ENCODE assay signal across 1 cellular context in the genomic region with DNA sequence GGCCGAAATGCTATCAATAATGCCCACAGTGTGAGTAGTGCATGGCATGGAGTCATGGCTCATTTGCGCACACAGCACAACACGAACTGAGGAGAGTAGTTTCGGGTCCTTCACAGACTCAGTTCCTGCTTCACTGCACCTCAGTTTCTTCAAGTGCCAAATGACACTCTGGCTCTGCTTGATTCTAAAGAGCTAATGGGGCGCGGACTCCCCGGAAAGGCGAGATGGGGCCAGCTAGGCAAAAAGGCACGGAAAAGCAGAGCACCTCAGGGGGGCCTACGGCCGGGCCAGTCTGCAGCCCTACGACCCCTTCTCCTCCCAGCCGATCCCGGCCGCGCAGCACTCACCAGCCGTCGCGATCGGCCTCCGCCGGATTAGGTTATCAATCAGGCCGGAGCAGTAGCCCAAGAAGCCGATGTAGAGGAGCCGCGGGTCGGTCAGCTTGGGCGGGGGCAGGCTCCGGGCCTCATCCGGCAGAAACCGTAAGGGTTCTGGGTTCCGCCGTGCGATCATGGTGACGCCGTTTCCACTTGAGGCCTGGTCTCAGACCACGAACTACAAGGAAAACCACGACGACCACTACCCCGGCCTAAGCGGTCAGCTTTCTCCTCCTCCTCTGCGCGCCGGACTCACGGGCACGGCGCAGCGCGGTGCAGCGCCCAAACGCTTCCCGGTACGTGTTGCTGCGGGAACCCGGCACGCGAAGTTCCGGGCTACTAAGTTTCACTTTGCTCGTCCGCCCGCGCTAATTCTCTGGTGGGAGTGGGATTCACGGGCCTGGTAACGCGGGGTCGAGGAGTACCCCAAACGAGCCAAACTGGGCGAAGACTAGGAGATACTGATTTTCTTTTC.
TF ChIP-seq lines count a peak whose summit lies in the region.

A gene (minus strand): TSS at position 631 of the 852 bp plus-strand sequence. CDS start 118 bp downstream, at position 513.

TF ChIP-seq in HepG2, 621 proteins besides CTCF, POLR2A, EP300 and RAD21 (continued from another document and continues in another):
- TF ChIP-seq SIN3A (IDR thresholded peaks at IDR 0.05; ENCODE audit: borderline replicate concordance, low read depth, low read length) (peak; percentile 80; the same call in 1 of the 2 replicates), NCOA5 (CRISPR knock-in tag; IDR thresholded peaks at IDR 0.05) (no peak), CBX2 (IDR thresholded peaks at IDR 0.05; ENCODE audit: low read depth, low read length) (no peak), CBX2 (CRISPR knock-in tag; IDR thresholded peaks at IDR 0.05; ENCODE audit: low read depth) (no peak), HHEX (CRISPR knock-in tag; IDR thresholded peaks at IDR 0.05) (no peak; the same call in 1 of the 2 replicates), RFX1 (IDR thresholded peaks at IDR 0.05) (no peak), ZNF792 (CRISPR knock-in tag; IDR thresholded peaks at IDR 0.05) (peak; percentile 80), ZNF12 (CRISPR knock-in tag; IDR thresholded peaks at IDR 0.05) (peak; percentile 86), WIZ (CRISPR knock-in tag; IDR thresholded peaks at IDR 0.05) (peak; percentile 33; the same call in 1 of the 2 replicates), ZBTB8A (CRISPR knock-in tag; IDR thresholded peaks at IDR 0.05; ENCODE audit: borderline replicate concordance, low read depth) (no peak; the same call in 1 of the 2 replicates), ZMAT3 (CRISPR knock-in tag; conservative IDR thresholded peaks at IDR 0.05) (peak; percentile 90), TGIF2 (CRISPR knock-in tag; IDR thresholded peaks at IDR 0.05) (peak; percentile 91), ZNF510 (CRISPR knock-in tag; IDR thresholded peaks at IDR 0.05; ENCODE audit: low read depth) (no peak), ZNF329 (CRISPR knock-in tag; IDR thresholded peaks at IDR 0.05; ENCODE audit: low read depth) (peak; percentile 93), BORCS8-MEF2B (CRISPR knock-in tag; IDR thresholded peaks at IDR 0.05) (peak; percentile 90; the same call in 1 of the 2 replicates), HOXA9 (CRISPR knock-in tag; IDR thresholded peaks at IDR 0.05; ENCODE audit: borderline replicate concordance) (no peak), CHCHD3 (CRISPR knock-in tag; IDR thresholded peaks at IDR 0.05) (no peak), IRF2 (CRISPR knock-in tag; IDR thresholded peaks at IDR 0.05) (peak; percentile 99), ZNF569 (CRISPR knock-in tag; IDR thresholded peaks at IDR 0.05; ENCODE audit: borderline replicate concordance) (peak; percentile 78; the same call in 1 of the 2 replicates), NAIF1 (CRISPR knock-in tag; IDR thresholded peaks at IDR 0.05; ENCODE audit: borderline replicate concordance) (no peak), ZNF546 (CRISPR knock-in tag; conservative IDR thresholded peaks at IDR 0.05) (no peak), ZNF230 (CRISPR knock-in tag; IDR thresholded peaks at IDR 0.05) (peak; percentile 59; the same call in 1 of the 2 replicates), ZFP62 (CRISPR knock-in tag; IDR thresholded peaks at IDR 0.05) (no peak), ZNF572 (CRISPR knock-in tag; IDR thresholded peaks at IDR 0.05) (peak; percentile 92), RBFOX2 (IDR thresholded peaks at IDR 0.05; ENCODE audit: low read depth, low read length) (peak; percentile 97), NR3C1 (CRISPR knock-in tag; IDR thresholded peaks at IDR 0.05) (no peak), MBD4 (IDR thresholded peaks at IDR 0.05; ENCODE audit: borderline replicate concordance, low read length) (peak; percentile 82; the same call in 1 of the 2 replicates), TMF1 (CRISPR knock-in tag; IDR thresholded peaks at IDR 0.05; ENCODE audit: low read depth) (0 out of 2 replicates have a peak, but pooled peaks have one; percentile 23), ZNF660 (CRISPR knock-in tag; IDR thresholded peaks at IDR 0.05; ENCODE audit: borderline replicate concordance, low read depth) (no peak), SRF (IDR thresholded peaks at IDR 0.05; ENCODE audit: low read depth, low read length) (0 out of 2 replicates have a peak, but pooled peaks have one; percentile 58), ZNF703 (CRISPR knock-in tag; IDR thresholded peaks at IDR 0.05; ENCODE audit: borderline replicate concordance) (peak; percentile 93), ZFYVE20 (CRISPR knock-in tag; IDR thresholded peaks at IDR 0.05; ENCODE audit: borderline replicate concordance, low read depth) (peak; percentile 8; the same call in 1 of the 2 replicates), ZNF180 (CRISPR knock-in tag; IDR thresholded peaks at IDR 0.05; ENCODE audit: borderline replicate concordance, low read depth) (peak; percentile 32; the same call in 1 of the 2 replicates)
- TF ChIP-seq, protein P1, sequence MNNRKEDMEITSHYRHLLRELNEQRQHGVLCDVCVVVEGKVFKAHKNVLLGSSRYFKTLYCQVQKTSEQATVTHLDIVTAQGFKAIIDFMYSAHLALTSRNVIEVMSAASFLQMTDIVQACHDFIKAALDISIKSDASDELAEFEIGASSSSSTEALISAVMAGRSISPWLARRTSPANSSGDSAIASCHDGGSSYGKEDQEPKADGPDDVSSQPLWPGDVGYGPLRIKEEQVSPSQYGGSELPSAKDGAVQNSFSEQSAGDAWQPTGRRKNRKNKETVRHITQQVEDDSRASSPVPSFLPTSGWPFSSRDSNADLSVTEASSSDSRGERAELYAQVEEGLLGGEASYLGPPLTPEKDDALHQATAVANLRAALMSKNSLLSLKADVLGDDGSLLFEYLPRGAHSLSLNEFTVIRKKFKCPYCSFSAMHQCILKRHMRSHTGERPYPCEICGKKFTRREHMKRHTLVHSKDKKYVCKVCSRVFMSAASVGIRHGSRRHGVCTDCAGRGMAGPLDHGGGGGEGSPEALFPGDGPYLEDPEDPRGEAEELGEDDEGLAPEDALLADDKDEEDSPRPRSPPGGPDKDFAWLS (CRISPR knock-in tag; IDR thresholded peaks at IDR 0.05; ENCODE audit: borderline replicate concordance) = no peak
- TF ChIP-seq, protein P2, sequence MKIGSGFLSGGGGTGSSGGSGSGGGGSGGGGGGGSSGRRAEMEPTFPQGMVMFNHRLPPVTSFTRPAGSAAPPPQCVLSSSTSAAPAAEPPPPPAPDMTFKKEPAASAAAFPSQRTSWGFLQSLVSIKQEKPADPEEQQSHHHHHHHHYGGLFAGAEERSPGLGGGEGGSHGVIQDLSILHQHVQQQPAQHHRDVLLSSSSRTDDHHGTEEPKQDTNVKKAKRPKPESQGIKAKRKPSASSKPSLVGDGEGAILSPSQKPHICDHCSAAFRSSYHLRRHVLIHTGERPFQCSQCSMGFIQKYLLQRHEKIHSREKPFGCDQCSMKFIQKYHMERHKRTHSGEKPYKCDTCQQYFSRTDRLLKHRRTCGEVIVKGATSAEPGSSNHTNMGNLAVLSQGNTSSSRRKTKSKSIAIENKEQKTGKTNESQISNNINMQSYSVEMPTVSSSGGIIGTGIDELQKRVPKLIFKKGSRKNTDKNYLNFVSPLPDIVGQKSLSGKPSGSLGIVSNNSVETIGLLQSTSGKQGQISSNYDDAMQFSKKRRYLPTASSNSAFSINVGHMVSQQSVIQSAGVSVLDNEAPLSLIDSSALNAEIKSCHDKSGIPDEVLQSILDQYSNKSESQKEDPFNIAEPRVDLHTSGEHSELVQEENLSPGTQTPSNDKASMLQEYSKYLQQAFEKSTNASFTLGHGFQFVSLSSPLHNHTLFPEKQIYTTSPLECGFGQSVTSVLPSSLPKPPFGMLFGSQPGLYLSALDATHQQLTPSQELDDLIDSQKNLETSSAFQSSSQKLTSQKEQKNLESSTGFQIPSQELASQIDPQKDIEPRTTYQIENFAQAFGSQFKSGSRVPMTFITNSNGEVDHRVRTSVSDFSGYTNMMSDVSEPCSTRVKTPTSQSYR (CRISPR knock-in tag; IDR thresholded peaks at IDR 0.05; ENCODE audit: borderline replicate concordance) = peak; percentile 55; the same call in 1 of the 2 replicates
- TF ChIP-seq, protein P3, sequence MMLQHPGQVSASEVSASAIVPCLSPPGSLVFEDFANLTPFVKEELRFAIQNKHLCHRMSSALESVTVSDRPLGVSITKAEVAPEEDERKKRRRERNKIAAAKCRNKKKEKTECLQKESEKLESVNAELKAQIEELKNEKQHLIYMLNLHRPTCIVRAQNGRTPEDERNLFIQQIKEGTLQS (CRISPR knock-in tag; IDR thresholded peaks at IDR 0.05) = peak; percentile 81
- TF ChIP-seq, protein P4, sequence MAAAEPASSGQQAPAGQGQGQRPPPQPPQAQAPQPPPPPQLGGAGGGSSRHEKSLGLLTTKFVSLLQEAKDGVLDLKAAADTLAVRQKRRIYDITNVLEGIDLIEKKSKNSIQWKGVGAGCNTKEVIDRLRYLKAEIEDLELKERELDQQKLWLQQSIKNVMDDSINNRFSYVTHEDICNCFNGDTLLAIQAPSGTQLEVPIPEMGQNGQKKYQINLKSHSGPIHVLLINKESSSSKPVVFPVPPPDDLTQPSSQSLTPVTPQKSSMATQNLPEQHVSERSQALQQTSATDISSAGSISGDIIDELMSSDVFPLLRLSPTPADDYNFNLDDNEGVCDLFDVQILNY (CRISPR knock-in tag; conservative IDR thresholded peaks at IDR 0.05) = 0 out of 2 replicates have a peak, but pooled peaks have one; percentile 72
- TF ChIP-seq, protein P5, sequence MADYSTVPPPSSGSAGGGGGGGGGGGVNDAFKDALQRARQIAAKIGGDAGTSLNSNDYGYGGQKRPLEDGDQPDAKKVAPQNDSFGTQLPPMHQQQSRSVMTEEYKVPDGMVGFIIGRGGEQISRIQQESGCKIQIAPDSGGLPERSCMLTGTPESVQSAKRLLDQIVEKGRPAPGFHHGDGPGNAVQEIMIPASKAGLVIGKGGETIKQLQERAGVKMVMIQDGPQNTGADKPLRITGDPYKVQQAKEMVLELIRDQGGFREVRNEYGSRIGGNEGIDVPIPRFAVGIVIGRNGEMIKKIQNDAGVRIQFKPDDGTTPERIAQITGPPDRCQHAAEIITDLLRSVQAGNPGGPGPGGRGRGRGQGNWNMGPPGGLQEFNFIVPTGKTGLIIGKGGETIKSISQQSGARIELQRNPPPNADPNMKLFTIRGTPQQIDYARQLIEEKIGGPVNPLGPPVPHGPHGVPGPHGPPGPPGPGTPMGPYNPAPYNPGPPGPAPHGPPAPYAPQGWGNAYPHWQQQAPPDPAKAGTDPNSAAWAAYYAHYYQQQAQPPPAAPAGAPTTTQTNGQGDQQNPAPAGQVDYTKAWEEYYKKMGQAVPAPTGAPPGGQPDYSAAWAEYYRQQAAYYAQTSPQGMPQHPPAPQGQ (CRISPR knock-in tag; IDR thresholded peaks at IDR 0.05; ENCODE audit: borderline replicate concordance) = no peak
- TF ChIP-seq, protein P6, sequence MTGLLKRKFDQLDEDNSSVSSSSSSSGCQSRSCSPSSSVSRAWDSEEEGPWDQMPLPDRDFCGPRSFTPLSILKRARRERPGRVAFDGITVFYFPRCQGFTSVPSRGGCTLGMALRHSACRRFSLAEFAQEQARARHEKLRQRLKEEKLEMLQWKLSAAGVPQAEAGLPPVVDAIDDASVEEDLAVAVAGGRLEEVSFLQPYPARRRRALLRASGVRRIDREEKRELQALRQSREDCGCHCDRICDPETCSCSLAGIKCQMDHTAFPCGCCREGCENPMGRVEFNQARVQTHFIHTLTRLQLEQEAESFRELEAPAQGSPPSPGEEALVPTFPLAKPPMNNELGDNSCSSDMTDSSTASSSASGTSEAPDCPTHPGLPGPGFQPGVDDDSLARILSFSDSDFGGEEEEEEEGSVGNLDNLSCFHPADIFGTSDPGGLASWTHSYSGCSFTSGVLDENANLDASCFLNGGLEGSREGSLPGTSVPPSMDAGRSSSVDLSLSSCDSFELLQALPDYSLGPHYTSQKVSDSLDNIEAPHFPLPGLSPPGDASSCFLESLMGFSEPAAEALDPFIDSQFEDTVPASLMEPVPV (CRISPR knock-in tag; IDR thresholded peaks at IDR 0.05) = no peak
- TF ChIP-seq, protein P7, sequence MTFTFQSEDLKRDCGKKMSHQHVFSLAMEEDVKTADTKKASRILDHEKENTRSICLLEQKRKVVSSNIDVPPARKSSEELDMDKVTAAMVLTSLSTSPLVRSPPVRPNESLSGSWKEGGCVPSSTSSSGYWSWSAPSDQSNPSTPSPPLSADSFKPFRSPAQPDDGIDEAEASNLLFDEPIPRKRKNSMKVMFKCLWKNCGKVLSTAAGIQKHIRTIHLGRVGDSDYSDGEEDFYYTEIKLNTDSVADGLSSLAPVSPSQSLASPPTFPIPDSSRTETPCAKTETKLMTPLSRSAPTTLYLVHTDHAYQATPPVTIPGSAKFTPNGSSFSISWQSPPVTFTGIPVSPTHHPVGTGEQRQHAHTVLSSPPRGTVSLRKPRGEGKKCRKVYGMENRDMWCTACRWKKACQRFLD (CRISPR knock-in tag; IDR thresholded peaks at IDR 0.05; ENCODE audit: borderline replicate concordance) = peak; percentile 84
- TF ChIP-seq, protein P8, sequence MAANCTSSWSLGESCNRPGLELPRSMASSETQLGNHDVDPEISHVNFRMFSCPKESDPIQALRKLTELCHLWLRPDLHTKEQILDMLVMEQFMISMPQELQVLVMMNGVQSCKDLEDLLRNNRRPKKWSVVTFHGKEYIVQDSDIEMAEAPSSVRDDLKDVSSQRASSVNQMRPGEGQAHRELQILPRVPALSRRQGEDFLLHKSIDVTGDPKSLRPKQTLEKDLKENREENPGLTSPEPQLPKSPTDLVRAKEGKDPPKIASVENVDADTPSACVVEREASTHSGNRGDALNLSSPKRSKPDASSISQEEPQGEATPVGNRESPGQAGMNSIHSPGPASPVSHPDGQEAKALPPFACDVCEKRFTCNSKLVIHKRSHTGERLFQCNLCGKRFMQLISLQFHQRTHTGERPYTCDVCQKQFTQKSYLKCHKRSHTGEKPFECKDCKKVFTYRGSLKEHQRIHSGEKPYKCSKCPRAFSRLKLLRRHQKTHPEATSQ (CRISPR knock-in tag; IDR thresholded peaks at IDR 0.05; ENCODE audit: borderline replicate concordance) = peak; percentile 64; the same call in 1 of the 2 replicates
- TF ChIP-seq, protein P9, sequence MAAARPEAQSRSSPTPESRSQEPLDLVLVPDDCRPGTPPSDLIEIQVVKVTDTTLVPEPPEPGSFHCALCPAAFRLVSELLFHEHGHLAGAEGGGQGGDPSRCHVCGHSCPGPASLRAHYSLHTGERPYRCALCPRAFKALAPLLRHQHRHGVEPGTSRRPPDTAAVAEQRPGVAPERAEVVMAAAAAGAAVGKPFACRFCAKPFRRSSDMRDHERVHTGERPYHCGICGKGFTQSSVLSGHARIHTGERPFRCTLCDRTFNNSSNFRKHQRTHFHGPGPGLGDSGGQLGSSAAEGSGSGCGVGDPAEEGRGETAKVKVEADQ (CRISPR knock-in tag; IDR thresholded peaks at IDR 0.05; ENCODE audit: borderline replicate concordance) = 0 out of 2 replicates have a peak, but pooled peaks have one; percentile 68
- TF ChIP-seq, protein P10, sequence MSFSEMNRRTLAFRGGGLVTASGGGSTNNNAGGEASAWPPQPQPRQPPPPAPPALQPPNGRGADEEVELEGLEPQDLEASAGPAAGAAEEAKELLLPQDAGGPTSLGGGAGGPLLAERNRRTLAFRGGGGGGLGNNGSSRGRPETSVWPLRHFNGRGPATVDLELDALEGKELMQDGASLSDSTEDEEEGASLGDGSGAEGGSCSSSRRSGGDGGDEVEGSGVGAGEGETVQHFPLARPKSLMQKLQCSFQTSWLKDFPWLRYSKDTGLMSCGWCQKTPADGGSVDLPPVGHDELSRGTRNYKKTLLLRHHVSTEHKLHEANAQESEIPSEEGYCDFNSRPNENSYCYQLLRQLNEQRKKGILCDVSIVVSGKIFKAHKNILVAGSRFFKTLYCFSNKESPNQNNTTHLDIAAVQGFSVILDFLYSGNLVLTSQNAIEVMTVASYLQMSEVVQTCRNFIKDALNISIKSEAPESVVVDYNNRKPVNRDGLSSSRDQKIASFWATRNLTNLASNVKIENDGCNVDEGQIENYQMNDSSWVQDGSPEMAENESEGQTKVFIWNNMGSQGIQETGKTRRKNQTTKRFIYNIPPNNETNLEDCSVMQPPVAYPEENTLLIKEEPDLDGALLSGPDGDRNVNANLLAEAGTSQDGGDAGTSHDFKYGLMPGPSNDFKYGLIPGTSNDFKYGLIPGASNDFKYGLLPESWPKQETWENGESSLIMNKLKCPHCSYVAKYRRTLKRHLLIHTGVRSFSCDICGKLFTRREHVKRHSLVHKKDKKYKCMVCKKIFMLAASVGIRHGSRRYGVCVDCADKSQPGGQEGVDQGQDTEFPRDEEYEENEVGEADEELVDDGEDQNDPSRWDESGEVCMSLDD (CRISPR knock-in tag; IDR thresholded peaks at IDR 0.05; ENCODE audit: borderline replicate concordance) = no peak; the same call in 1 of the 2 replicates
